In genomic region chr2:175039031-175039430, GRCh38 we compare ENCODE assay signal across 27 cellular contexts.
"Had no signal": no experiment of that assay in that cellular context is flagged by ENCODE, and none has a peak within 500 bp of the region (broad histone marks: within the 10 kb centered on the region; RNA-seq: fewer than 3 reads in every experiment).

No MANE protein-coding gene starts in this region.

- H3K4me1 ChIP-seq: psoas muscle, suprapubic skin, testis, tibial artery, upper lobe of right lung, uterus had no signal

- H3K27ac ChIP-seq: neutrophil, pancreas, psoas muscle, skin epidermis, spleen, suprapubic skin, testis, tibial artery, transverse colon, upper lobe of right lung, uterus had no signal

- H3K9me3 ChIP-seq: neutrophil, pancreas, psoas muscle, suprapubic skin, testis, tibial artery, transverse colon, upper lobe of right lung, uterus had no signal

- H3K36me3 ChIP-seq: neutrophil, pancreas, spleen, suprapubic skin, tibial artery, transverse colon, upper lobe of right lung, uterus had no signal

- H3K4me3 ChIP-seq: pancreas, psoas muscle, skin epidermis, smooth muscle cell, spleen, suprapubic skin, testis, tibial artery, transverse colon, upper lobe of right lung, uterus had no signal

- H3K4me2 ChIP-seq: smooth muscle cell had no signal

- DNase-seq: naive thymus-derived CD8-positive, alpha-beta T cell; nephron progenitor cell; nucleus accumbens; pancreas; psoas muscle; right cardiac atrium; spleen; stimulated activated CD4-positive, alpha-beta T cell treated with anti-CD3 and anti-CD28 coated beads, Interleukin-12 subunit alpha, Interleukin-12 subunit beta, amount 100 ng/mL, for 4 hours; stimulated activated CD4-positive, alpha-beta T cell treated with anti-CD3 and anti-CD28 coated beads, Interleukin-1b, Interleukin-23, amount 100 ng/mL, for 48 hours; stimulated activated CD4-positive, alpha-beta T cell treated with anti-CD3 and anti-CD28 coated beads, Interleukin-4, amount 100 ng/mL, for 1 hour; stimulated activated CD4-positive, alpha-beta T cell treated with anti-CD3 and anti-CD28 coated beads, Interleukin-4, amount 100 ng/mL, for 4 hours; stimulated activated CD8-positive, alpha-beta memory T cell treated with anti-CD3 and anti-CD28 coated beads, Interleukin-4, amount 100 ng/mL, for 48 hours; stimulated activated naive CD4-positive, alpha-beta T cell; stimulated activated naive CD8-positive, alpha-beta T cell treated with anti-CD3 and anti-CD28 coated beads, Interleukin-15, amount 100 ng/mL, for 72 hours; stimulated activated naive CD8-positive, alpha-beta T cell treated with anti-CD3 and anti-CD28 coated beads, Interleukin-15, Interleukin-2, amounts not matched to agents 100 U/mL and 50 U/mL, for 24 hours; substantia nigra; testis; tibial artery; transverse colon; upper lobe of right lung; uterus had no signal

- H3K27me3 ChIP-seq: neutrophil, pancreas, spleen, suprapubic skin, testis, tibial artery, transverse colon, upper lobe of right lung, uterus had no signal

- ATAC-seq: naive thymus-derived CD8-positive, alpha-beta T cell; natural killer cell treated with Interleukin-12 subunit alpha and Interleukin-12 subunit beta and Interleukin-15 and Interleukin-18, amount 100 ng/mL, for 72 hours; pancreas; psoas muscle; right cardiac atrium; sciatic nerve; stimulated activated naive CD8-positive, alpha-beta T cell treated with anti-CD3 and anti-CD28 coated beads, Interleukin-15, amount 100 ng/mL, for 72 hours; stimulated activated naive CD8-positive, alpha-beta T cell treated with anti-CD3 and anti-CD28 coated beads, Interleukin-15, Interleukin-2, amounts not matched to agents 100 U/mL and 50 U/mL, for 24 hours; upper lobe of right lung had no signal
